ENCODE assay signal across 16 cellular contexts in the genomic region with DNA sequence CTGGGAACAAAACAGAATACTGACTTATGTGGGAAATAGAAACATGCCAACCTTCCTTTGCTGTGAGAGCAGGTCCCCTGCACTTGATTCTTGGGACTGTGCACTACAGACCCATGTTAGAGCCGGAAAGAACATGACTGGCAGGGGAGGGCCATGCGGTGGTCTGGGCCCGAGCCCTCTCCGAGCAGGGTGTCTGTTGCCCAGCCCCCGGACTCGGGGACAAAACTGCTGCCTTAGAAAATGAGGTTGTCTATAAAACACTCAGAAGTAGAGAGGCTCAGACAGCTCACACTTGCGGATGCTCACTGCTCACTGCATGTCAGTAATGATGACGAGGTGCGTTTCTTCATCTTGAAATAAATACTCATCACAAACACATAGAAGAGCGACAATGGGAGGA.
A peak's percentile ranks its signal among the peaks of the same experiment; 100 is the strongest.
DNase-seq lines count a peak whose midpoint lies in the region; ATAC-seq, FAIRE-seq and TF ChIP-seq lines count a peak whose summit lies in the region.
"Had no signal": no experiment of that assay in that cellular context is flagged by ENCODE, and none has a peak within 500 bp of the region (broad histone marks: within the 10 kb centered on the region; RNA-seq: fewer than 3 reads in every experiment).

No MANE protein-coding gene starts in this region.

- H2BK20ac ChIP-seq in H9 (ENCODE audit: low read depth, low read length, poor library complexity, severe bottlenecking), result no peak overlapping the region
- no peak overlapping the region for H2BK20ac ChIP-seq in IMR-90 (ENCODE audit: low read depth, low read length)

- no peak overlapping the region for H3K23ac ChIP-seq in H9 (ENCODE audit: insufficient read length, low read depth, low read length)
- no peak overlapping the region for H3K23ac ChIP-seq in IMR-90 (ENCODE audit: low read depth, low read length)

- BruUV-seq in IMR-90 (replicated peaks; lab: Mats Ljungman, UMichigan), result no TSS peak
- no TSS peak for BruUV-seq in HepG2 (replicated peaks; lab: Mats Ljungman, UMichigan)

- no peak overlapping the region for H3K9ac ChIP-seq in H9 (ENCODE audit: extremely low read depth, insufficient read length, low read length)
- H3K9ac ChIP-seq in IMR-90 (ENCODE audit: low read depth, low read length), result no peak overlapping the region
- H3K9ac ChIP-seq in HepG2 (ENCODE audit: insufficient read depth, low read depth, low read length), result no peak overlapping the region

- no peaks in the 10 kb centered on the region for H3K36me3 ChIP-seq in IMR-90 (ENCODE audit: control insufficient read depth, insufficient read depth, low read length)
- no peaks in the 10 kb centered on the region for H3K36me3 ChIP-seq in HepG2 (replicated peaks in 1 of 2; ENCODE audit: control insufficient read depth in 1 of 2, insufficient read depth in 2 of 2, low read length in 2 of 2)

- no peak overlapping the region for H2AFZ ChIP-seq in H9 (ENCODE audit: low read length)
- no peak overlapping the region for H2AFZ ChIP-seq in IMR-90 (replicated peaks; ENCODE audit: low read length, poor library complexity)
- H2AFZ ChIP-seq in HepG2 (ENCODE audit: low read length), result no peak overlapping the region

- H4K8ac ChIP-seq in H9 (replicated peaks; ENCODE audit: insufficient read length, low read depth, low read length) (no peak overlapping the region), IMR-90 (ENCODE audit: low read depth in 2 of 2, low read length in 2 of 2) (no peak overlapping the region)

- FAIRE-seq in HepG2 (lab: Jason Lieb, UNC), result no peak
- FAIRE-seq: A204.1 had no signal

- H3K79me2 ChIP-seq in H9 (ENCODE audit: insufficient read depth, low read length) (no peaks in the 10 kb centered on the region), HepG2 (ENCODE audit: insufficient read depth, low read length) (no peaks in the 10 kb centered on the region)

- DNase-seq in H9 (no peak), IMR-90 (no peak), HepG2 (ENCODE audit: low spot score) (no peak), ureter (ENCODE audit: low spot score) (peak; percentile 22), HPDE6-E6E7 (ENCODE audit: extremely low spot score) (no peak), GDM1 (lab: John Stamatoyannopoulos, UW) (no peak)
- DNase-seq: ACHN; AML-193; CD4-positive, alpha-beta T cell; DMS153; DMS79; GF-D8; GOT3; H7 had no signal

- H3K36me3 Mint-ChIP-seq in H9 (ENCODE audit: insufficient read depth in 1 of 3, low read depth in 3 of 3), result no peaks in the 10 kb centered on the region; a peak in 1 of 7 replicates

- H3K9me1 ChIP-seq in IMR-90 (ENCODE audit: insufficient read depth, low read length), result no peaks in the 10 kb centered on the region

- H3K4me3 Mint-ChIP-seq in H9, result no peak overlapping the region
- H3K4me3 Mint-ChIP-seq: CD4-positive, alpha-beta T cell had no signal

- H4K5ac ChIP-seq in H9 (ENCODE audit: insufficient read length, low read depth, low read length), result no peak overlapping the region
- H4K5ac ChIP-seq in IMR-90 (ENCODE audit: low read depth, low read length), result no peak overlapping the region

- CTCF ChIA-PET in IMR-90 (lab: Yijun Ruan, JAX) (no interaction called here), HepG2 (lab: Yijun Ruan, JAX; ENCODE audit: low intra/inter-chr PET ratio, low total read pairs) (no interaction called here)

- ATAC-seq in IMR-90 (ENCODE audit: low read depth), result no peak
- ATAC-seq in HepG2, result no peak

- H3K9me3 ChIP-seq in H9 (ENCODE audit: control insufficient read depth, low read depth, low read length) (no peaks in the 10 kb centered on the region), IMR-90 (ENCODE audit: control insufficient read depth, insufficient read depth, low read length) (peaks cover 9% of the 10 kb centered on the region), HepG2 (ENCODE audit: low read length) (no peaks in the 10 kb centered on the region)

- H2AK5ac ChIP-seq in H9 (ENCODE audit: insufficient read length, low read length), result no peak overlapping the region
- no peak overlapping the region for H2AK5ac ChIP-seq in IMR-90 (ENCODE audit: low read depth, low read length)

- TF ChIP-seq POLR2A in IMR-90 (IDR thresholded peaks at IDR 0.05; ENCODE audit: low read depth, low read length), result no peak
- TF ChIP-seq POLR2A in HepG2 (IDR thresholded peaks at IDR 0.05; ENCODE audit: insufficient read depth in 1 of 2, low read depth in 2 of 2, low read length in 2 of 2), result no peak

- peak overlapping the region; percentile 70 for H2AK9ac ChIP-seq in IMR-90 (replicated peaks; ENCODE audit: low read depth, low read length, poor library complexity)

- in situ Hi-C loops in IMR-90 (cut with MboI; ENCODE audit: low sequenced_read_pairs) (no loop called here), HepG2 (cut with HindIII; ENCODE audit: extremely low pct_ligation_motif_present, low pct_unique_long_range_greater_than_20kb) (no loop called here)

- H3K23me2 ChIP-seq in H9 (ENCODE audit: insufficient read length, low read depth, low read length, poor library complexity, severe bottlenecking), result no peaks in the 10 kb centered on the region

- no peak overlapping the region for H3K56ac ChIP-seq in H9 (ENCODE audit: insufficient read length, low read depth, low read length)
- H3K56ac ChIP-seq in IMR-90 (ENCODE audit: extremely low read depth, insufficient read depth, low read length), result no peak overlapping the region; the same call in 1 of the 2 replicates

- no peak overlapping the region for H3K4me2 ChIP-seq in H9 (ENCODE audit: insufficient read depth, insufficient read length, low read length)
- no peak overlapping the region for H3K4me2 ChIP-seq in IMR-90 (ENCODE audit: low read depth, low read length)
- H3K4me2 ChIP-seq in HepG2 (ENCODE audit: low read depth, low read length), result no peak overlapping the region

- no peak overlapping the region for H3T11ph ChIP-seq in H9 (ENCODE audit: low read length)

- H2BK15ac ChIP-seq in H9 (ENCODE audit: low read depth, low read length) (no peak overlapping the region), IMR-90 (ENCODE audit: low read depth, low read length) (no peak overlapping the region)

- H4K91ac ChIP-seq in H9 (ENCODE audit: insufficient read length, low read depth, low read length) (no peak overlapping the region), IMR-90 (ENCODE audit: insufficient read depth, low read depth, low read length) (no peak overlapping the region)

- H3K27me3 Mint-ChIP-seq in H9 (ENCODE audit: low read depth), result peaks cover 18% of the 10 kb centered on the region
- H3K27me3 Mint-ChIP-seq: CD4-positive, alpha-beta T cell had no signal

- H2BK12ac ChIP-seq in H9 (ENCODE audit: insufficient read length, low read depth, low read length), result no peak overlapping the region

- H3K18ac ChIP-seq in H9 (ENCODE audit: insufficient read length, low read depth, low read length) (no peak overlapping the region), IMR-90 (ENCODE audit: low read depth, low read length) (no peak overlapping the region)

- intact Hi-C loops in IMR-90 (cut with micrococcal nuclease) (no loop called here), HepG2 (cut with micrococcal nuclease; ENCODE audit: unreplicated experiment) (no loop called here)

- TF ChIP-seq CTCF in H9 (conservative IDR thresholded peaks at IDR 0.05) (no peak), IMR-90 (conservative IDR thresholded peaks at IDR 0.05; ENCODE audit: low read depth, low read length) (no peak), HepG2 (CRISPR knock-in tag; IDR thresholded peaks at IDR 0.05) (no peak)

- H3K79me1 ChIP-seq in H9 (ENCODE audit: insufficient read depth, low read depth, low read length, poor library complexity, severe bottlenecking) (no peaks in the 10 kb centered on the region), IMR-90 (ENCODE audit: low read depth in 1 of 2, low read length in 2 of 2) (no peaks in the 10 kb centered on the region)

- H4K20me1 ChIP-seq in H9 (ENCODE audit: control insufficient read depth, insufficient read depth, insufficient read length) (no peaks in the 10 kb centered on the region), IMR-90 (ENCODE audit: insufficient read depth, low read length) (no peaks in the 10 kb centered on the region), HepG2 (ENCODE audit: insufficient read depth, low read length) (no peaks in the 10 kb centered on the region)

- H3K4me3 ChIP-seq in IMR-90 (ENCODE audit: insufficient read depth, low read depth, low read length) (no peak overlapping the region), HepG2 (replicated peaks in 1 of 3; ENCODE audit: insufficient read depth in 1 of 3, low read depth in 2 of 3, low read length in 3 of 3) (no peak overlapping the region)

- H3K27ac ChIP-seq in H9 (ENCODE audit: insufficient read length, low read depth, low read length), result no peak overlapping the region
- H3K27ac ChIP-seq in IMR-90 (ENCODE audit: insufficient read depth, low read length), result no peak overlapping the region
- no peak overlapping the region for H3K27ac ChIP-seq in HepG2 (ENCODE audit: extremely low read length, insufficient read depth, low read length)
- H3K27ac ChIP-seq: C4-2B had no signal

- no peaks in the 10 kb centered on the region for H3K9me3 Mint-ChIP-seq in H9
- H3K9me3 Mint-ChIP-seq: CD4-positive, alpha-beta T cell had no signal

- peak overlapping the region in 2 of 3 experiments; percentile 34 to 62; a peak in 2 of 7 replicates for H3K27ac Mint-ChIP-seq in H9
- H3K27ac Mint-ChIP-seq: CD4-positive, alpha-beta T cell had no signal

- H2BK5ac ChIP-seq in H9 (ENCODE audit: insufficient read length, low read length) (no peak overlapping the region), IMR-90 (ENCODE audit: low read depth, low read length, poor library complexity, severe bottlenecking) (no peak overlapping the region)

- TF ChIP-seq EP300 in HepG2 (IDR thresholded peaks at IDR 0.05; ENCODE audit: low read depth in 2 of 2, low read length in 2 of 2) (no peak), HepG2 (CRISPR knock-in tag; IDR thresholded peaks at IDR 0.05; ENCODE audit: borderline replicate concordance) (no peak)

- POLR2A ChIA-PET in IMR-90 (lab: Charles Lee; ENCODE audit: unreplicated experiment), result no interaction called here
- POLR2A ChIA-PET in HepG2 (lab: Yijun Ruan, JAX), result no interaction called here

- no peaks in the 10 kb centered on the region for H3K4me1 ChIP-seq in H9 (ENCODE audit: insufficient read depth, low read length)
- H3K4me1 ChIP-seq in IMR-90 (ENCODE audit: control insufficient read depth, insufficient read depth, low read length), result no peaks in the 10 kb centered on the region
- no peaks in the 10 kb centered on the region for H3K4me1 ChIP-seq in HepG2 (ENCODE audit: insufficient read depth, low read length)

- no peaks in the 10 kb centered on the region for H3K4me1 Mint-ChIP-seq in H9

- TF ChIP-seq RAD21 in IMR-90 (IDR thresholded peaks at IDR 0.05; ENCODE audit: low read length) (no peak), HepG2 (CRISPR knock-in tag; IDR thresholded peaks at IDR 0.05) (no peak)

- dilution Hi-C loops in IMR-90 (cut with HindIII; ENCODE audit: low sequenced_read_pairs, unreplicated experiment), result no loop called here

- WGBS in H9 (ENCODE audit: extremely low coverage, insufficient read length, low lambda C conversion rate), result no CpG with 5 or more reads among the region's 10 CpGs
- WGBS in IMR-90 (ENCODE audit: extremely low coverage in 2 of 2, insufficient read length in 1 of 2), 2 experiments, result no CpG with 5 or more reads among the region's 10 CpGs
- 7% methylated on average over 10 of the region's 10 CpGs for WGBS in HepG2 (ENCODE audit: low lambda C conversion rate)

- H3K14ac ChIP-seq in H9 (ENCODE audit: insufficient read depth, low read length) (no peak overlapping the region), IMR-90 (replicated peaks; ENCODE audit: low read depth, low read length) (no peak overlapping the region)

- H3K27me3 ChIP-seq in H9 (ENCODE audit: insufficient read depth, low read length), result no peaks in the 10 kb centered on the region
- no peaks in the 10 kb centered on the region for H3K27me3 ChIP-seq in IMR-90 (ENCODE audit: control insufficient read depth, insufficient read depth, low read length)
- peaks cover 14 to 80% of the 10 kb centered on the region in 2 experiments; a peak in 4 of 5 replicates for H3K27me3 ChIP-seq in HepG2 (ENCODE audit: control insufficient read depth in 1 of 2, insufficient read depth in 2 of 2, low read length in 2 of 2)

- H3K4ac ChIP-seq in H9 (ENCODE audit: low read depth, low read length), result no peak overlapping the region
- no peak overlapping the region for H3K4ac ChIP-seq in IMR-90 (ENCODE audit: low read depth, low read length)

- H2BK120ac ChIP-seq in H9 (ENCODE audit: low read depth, low read length, poor library complexity, severe bottlenecking) (no peak overlapping the region), IMR-90 (ENCODE audit: low read depth, low read length) (no peak overlapping the region)
